19 cellular contexts compared by ENCODE assay signal in the genomic region with DNA sequence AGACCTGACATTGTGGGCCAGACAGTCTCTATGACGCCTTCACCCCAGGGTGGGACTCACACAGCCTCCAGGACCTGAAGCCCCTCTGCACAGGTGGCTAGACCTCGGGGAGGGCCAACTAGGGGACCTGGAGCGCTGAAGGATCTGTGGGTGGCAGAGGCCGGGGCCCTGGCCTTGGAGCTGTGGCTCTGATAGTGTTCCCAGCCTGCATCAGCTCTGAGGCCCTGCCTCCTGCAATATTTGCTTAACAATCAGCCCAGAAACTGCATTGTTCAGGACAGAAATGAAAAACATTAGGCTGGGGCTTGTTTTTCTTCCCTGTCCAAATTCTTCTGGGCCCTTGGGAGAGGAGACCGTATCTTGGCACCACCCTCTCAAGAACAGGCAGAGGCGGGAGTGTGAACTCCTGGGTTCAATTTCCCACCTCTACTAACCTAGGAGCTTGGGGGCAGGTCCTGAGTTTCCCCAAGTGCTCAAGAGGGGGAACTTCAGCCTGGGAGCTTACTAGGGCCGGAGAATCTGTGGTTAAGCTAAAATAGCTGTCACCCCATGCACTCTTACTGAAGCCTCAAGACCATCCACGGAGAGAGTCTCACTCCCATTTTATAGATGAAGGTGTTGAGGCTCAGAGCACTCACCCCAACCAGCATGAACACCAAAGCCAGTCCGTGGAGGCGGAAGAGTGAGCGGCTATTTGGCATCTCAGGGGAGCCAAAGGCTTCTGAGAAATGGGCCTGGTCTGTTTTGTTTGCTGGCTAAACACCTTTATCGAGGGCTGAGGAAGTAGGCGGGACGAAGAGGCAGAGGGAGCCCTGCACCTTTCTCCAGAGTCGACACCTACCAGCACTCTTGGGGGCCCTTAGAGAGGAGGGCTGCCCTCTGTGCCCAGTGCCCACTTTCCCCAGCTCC. TPM values are rescaled to one million over a fixed set of nuclear protein-coding genes. Genes with fewer than 3 reads are reported as not detected.
DNase-seq lines count a peak whose midpoint lies in the region; ATAC-seq and TF ChIP-seq lines count a peak whose summit lies in the region.
"Had no signal": no experiment of that assay in that cellular context is flagged by ENCODE, and none has a peak within 500 bp of the region (broad histone marks: within the 10 kb centered on the region; RNA-seq: fewer than 3 reads in every experiment).

No MANE protein-coding gene starts in this region.

- DNase-seq in H7 (peak; percentile 79), Peyer's patch (no peak), hepatocyte (ENCODE audit: low spot score) (peak; percentile 40), osteoblast (ENCODE audit: insufficient read length, low spot score, missing footprints) (peak; percentile 66), ureter (ENCODE audit: low spot score) (no peak), NCI-H1930 (lab: John Stamatoyannopoulos, UW) (no peak)
- DNase-seq in activated CD4-positive, alpha-beta T cell treated with anti-CD3 and anti-CD28 coated beads for 48 hours = no peak
- DNase-seq: activated gamma-delta T cell treated with Interleukin-2 at 50 U/mL for 16 hours; activated T-cell treated with anti-CD3 and anti-CD28 coated beads for 4 hours; CD8-positive, alpha-beta T cell; dorsolateral prefrontal cortex; NCI-H2029; NCI-H510A; testis had no signal

- H3K9me3 ChIP-seq in Peyer's patch = no peaks in the 10 kb centered on the region
- no peaks in the 10 kb centered on the region for H3K9me3 ChIP-seq in hepatocyte (ENCODE audit: low read depth)
- no peaks in the 10 kb centered on the region for H3K9me3 ChIP-seq in osteoblast (ENCODE audit: low read depth, low read length)
- H3K9me3 ChIP-seq: adrenal gland, testis had no signal

- H3K4me1 ChIP-seq in Peyer's patch = peaks cover 0 to 37% (median 0%) of the 10 kb centered on the region in 4 donors
- H3K4me1 ChIP-seq in hepatocyte (ENCODE audit: insufficient read depth) = peaks cover 9% of the 10 kb centered on the region
- no peaks in the 10 kb centered on the region for H3K4me1 ChIP-seq in osteoblast (ENCODE audit: insufficient read depth, low read length)
- H3K4me1 ChIP-seq: adrenal gland had no signal

- H2AFZ ChIP-seq in hepatocyte = no peak overlapping the region
- no peak overlapping the region for H2AFZ ChIP-seq in osteoblast (ENCODE audit: low read length)

- H3K27me3 ChIP-seq in H7 (ENCODE audit: control insufficient read depth, insufficient read depth, low read length) = no peaks in the 10 kb centered on the region
- no peaks in the 10 kb centered on the region for H3K27me3 ChIP-seq in Peyer's patch
- H3K27me3 ChIP-seq in hepatocyte = no peaks in the 10 kb centered on the region
- H3K27me3 ChIP-seq in osteoblast (ENCODE audit: insufficient read depth, low read length) = peaks cover 46% of the 10 kb centered on the region
- H3K27me3 ChIP-seq: adrenal gland, testis had no signal

- H3K79me2 ChIP-seq in hepatocyte = no peaks in the 10 kb centered on the region
- no peaks in the 10 kb centered on the region for H3K79me2 ChIP-seq in osteoblast (ENCODE audit: insufficient read depth, low read length)

- ATAC-seq in GM21381 (IDR thresholded peaks at IDR 0.05; ENCODE audit: unreplicated experiment) = no peak
- ATAC-seq: CD8-positive, alpha-beta T cell; Right ventricle myocardium inferior; sciatic nerve; stimulated activated effector memory CD8-positive, alpha-beta T cell treated with anti-CD3 and anti-CD28 coated beads, Interleukin-12 subunit alpha, Interleukin-12 subunit beta, amount 100 ng/mL, for 72 hours had no signal

- TF ChIP-seq CTCF in Peyer's patch (IDR thresholded peaks at IDR 0.05) = no peak
- TF ChIP-seq CTCF in hepatocyte (IDR thresholded peaks at IDR 0.05; ENCODE audit: poor library complexity) = no peak
- TF ChIP-seq CTCF in osteoblast (IDR thresholded peaks at IDR 0.05; ENCODE audit: extremely low read depth, low read depth, low read length) = no peak

- H3K4me2 ChIP-seq in hepatocyte (no peak overlapping the region), osteoblast (ENCODE audit: insufficient read depth, low read length) (no peak overlapping the region)

- no peaks in the 10 kb centered on the region for H3K9me2 ChIP-seq in hepatocyte (replicated peaks; ENCODE audit: insufficient read depth)

- peak overlapping the region in 3 of 4 donors; percentile 40 to 81 (median 48) for H3K27ac ChIP-seq in Peyer's patch
- no peak overlapping the region for H3K27ac ChIP-seq in hepatocyte
- H3K27ac ChIP-seq in osteoblast (ENCODE audit: low read depth, low read length) = no peak overlapping the region
- H3K27ac ChIP-seq: adrenal gland, dorsolateral prefrontal cortex, testis had no signal

- no peaks in the 10 kb centered on the region for H4K20me1 ChIP-seq in hepatocyte (ENCODE audit: insufficient read depth, poor library complexity, severe bottlenecking)
- H4K20me1 ChIP-seq in osteoblast (ENCODE audit: insufficient read depth, low read length) = no peaks in the 10 kb centered on the region

- WGBS in hepatocyte (ENCODE audit: low lambda C conversion rate, missing lambda C conversion rate) = 56% methylated on average over 15 of the region's 15 CpGs

- H3K4me3 ChIP-seq in H7 (ENCODE audit: insufficient read depth, low read depth, low read length) (no peak overlapping the region), Peyer's patch (no peak overlapping the region), hepatocyte (no peak overlapping the region), osteoblast (ENCODE audit: insufficient read depth, low read length) (no peak overlapping the region)
- H3K4me3 ChIP-seq: adrenal gland, dorsolateral prefrontal cortex, testis had no signal

- no peak for TF ChIP-seq POLR2A in Peyer's patch (IDR thresholded peaks at IDR 0.05)

- H3K36me3 ChIP-seq in H7 (replicated peaks; ENCODE audit: control insufficient read depth, insufficient read depth, low read length) (no peaks in the 10 kb centered on the region), Peyer's patch (no peaks in the 10 kb centered on the region), hepatocyte (replicated peaks; ENCODE audit: insufficient read depth, low read depth) (no peaks in the 10 kb centered on the region), osteoblast (ENCODE audit: insufficient read depth, low read length) (no peaks in the 10 kb centered on the region)
- H3K36me3 ChIP-seq: adrenal gland had no signal

RNA-seq across cellular contexts. Expression of a gene that starts 18.8 kb away (rescaled TPM):
- 4.8 and 5.0 TPM in 2 replicates for total RNA-seq in H7 (2014; rRNA removed; shearing (Covaris generic))
- total RNA-seq in Peyer's patch (100 to 1,000 TPM in 3 of 4 donors, 10 to 100 TPM in 1; 87.5 to 165 (median 137) TPM), hepatocyte (3.6 and 6.5 TPM in 2 replicates), osteoblast (0.36 and 0.59 TPM in 2 replicates), ureter (76.8 TPM)
- polyA plus RNA-seq in hepatocyte = 6.9 and 8.3 TPM in 2 replicates

Comparison
In these comparisons a context has a peak if more than half of its experiments do, and no peak if none do; other contexts are left out.
1. DNase-seq: peak in H7 (single experiment), hepatocyte (single experiment) and osteoblast (single experiment); none in Peyer's patch (0 of 3), ureter (single experiment), NCI-H1930 (0 of 2) and activated CD4-positive, alpha-beta T cell treated with anti-CD3 and anti-CD28 coated beads for 48 hours (single experiment).
2. H3K27ac ChIP-seq: peak in Peyer's patch (3 of 4); none in hepatocyte (single experiment) and osteoblast (single experiment).
3. RNA of a gene that starts 18.8 kb away (total RNA-seq): 87.5 to 165 TPM in Peyer's patch and 76.8 TPM in ureter (single experiment); 4.8 to 5.0 TPM in H7, 3.6 to 6.5 TPM in hepatocyte and 0.36 to 0.59 TPM in osteoblast; every median in the first group is over 10 times any median in the second.